25 cellular contexts compared by ENCODE assay signal in the genomic region with DNA sequence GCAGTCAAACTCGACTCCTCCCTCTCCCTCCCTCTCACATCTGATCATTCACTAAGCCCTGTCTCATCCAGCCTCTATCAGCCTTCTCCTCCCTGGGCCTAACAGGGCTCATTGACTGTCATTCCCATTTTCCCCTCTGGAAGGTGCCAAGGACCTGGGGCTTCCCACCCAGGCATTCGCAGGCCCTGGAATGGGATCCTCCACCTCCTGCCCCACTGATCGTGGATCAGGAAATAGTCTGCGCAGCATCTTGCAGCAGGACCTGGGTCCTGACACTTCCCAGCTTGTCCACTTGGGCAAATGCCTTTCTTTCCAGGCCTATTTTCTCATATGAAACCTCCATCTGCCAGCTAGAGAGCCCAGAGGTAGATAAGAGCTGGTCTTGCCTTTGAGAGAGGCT.
"Had no signal": no experiment of that assay in that cellular context is flagged by ENCODE, and none has a peak within 500 bp of the region (broad histone marks: within the 10 kb centered on the region; RNA-seq: fewer than 3 reads in every experiment).

No MANE protein-coding gene starts in this region.

- DNase-seq: activated B cell treated with CpG ODN at 0.5 μM for 24 hours; activated CD4-positive, alpha-beta T cell treated with anti-CD3 and anti-CD28 coated beads for 36 hours; activated CD8-positive, alpha-beta memory T cell treated with anti-CD3 and anti-CD28 coated beads, Interleukin-2, amount 10 ng/mL, durations not matched to agents 7 days and 5 days; activated CD8-positive, alpha-beta T cell treated with anti-CD3 and anti-CD28 coated beads, Interleukin-2, amount 10 ng/mL, durations not matched to agents 7 days and 5 days; activated naive CD4-positive, alpha-beta T cell; activated T-cell treated with anti-CD3 and anti-CD28 coated beads, Interleukin-2, amount 50 U/mL, for 48 hours; central memory CD4-positive, alpha-beta T cell; gastrocnemius medialis; left cardiac atrium; left ventricle myocardium superior; occipital lobe; stimulated activated CD4-positive, alpha-beta T cell treated with anti-CD3 and anti-CD28 coated beads, Interleukin-2, amount 100 ng/mL, for 24 hours; stimulated activated naive CD4-positive, alpha-beta T cell; T-helper 17 cell; T1000; upper lobe of right lung had no signal

- H3K27me3 Mint-ChIP-seq: activated CD4-positive, alpha-beta T cell treated with anti-CD3 and anti-CD28 coated beads for 36 hours had no signal

- H3K36me3 ChIP-seq: breast epithelium, gastrocnemius medialis, right atrium auricular region, suprapubic skin, tibial artery, upper lobe of right lung had no signal

- H3K9me3 Mint-ChIP-seq: activated B cell treated with CpG ODN at 0.5 μM for 24 hours; activated naive CD4-positive, alpha-beta T cell treated with anti-CD3 and anti-CD28 coated beads, Interleukin-2, amount 50 U/mL, for 72 hours; dendritic cell treated with granulocyte-macrophage colony-stimulating factor and Interleukin-4, amounts not matched to agents 40 ng/mL and 50 ng/mL, for 4 days had no signal

- H3K9ac ChIP-seq: parathyroid adenoma had no signal

- H3K27ac ChIP-seq: breast epithelium, gastrocnemius medialis, hepatocyte, parathyroid adenoma, right atrium auricular region, suprapubic skin, tibial artery, upper lobe of right lung had no signal

- H3K79me2 ChIP-seq: hepatocyte, parathyroid adenoma had no signal

- H3K4me1 Mint-ChIP-seq: activated B cell treated with CpG ODN at 0.5 μM for 24 hours; activated CD8-positive, alpha-beta memory T cell treated with anti-CD3 and anti-CD28 coated beads, Interleukin-2, amount 10 ng/mL, durations not matched to agents 7 days and 5 days; T-helper 17 cell had no signal

- H3K4me1 ChIP-seq: breast epithelium, gastrocnemius medialis, parathyroid adenoma, right atrium auricular region, suprapubic skin, tibial artery, upper lobe of right lung had no signal

- H3K27me3 ChIP-seq: breast epithelium, right atrium auricular region had no signal

- H3K9me3 ChIP-seq: breast epithelium, gastrocnemius medialis, right atrium auricular region, suprapubic skin, tibial artery, upper lobe of right lung had no signal

- H3K4me3 Mint-ChIP-seq: activated B cell treated with CpG ODN at 0.5 μM for 24 hours; activated CD4-positive, alpha-beta T cell treated with anti-CD3 and anti-CD28 coated beads for 36 hours; activated CD8-positive, alpha-beta memory T cell treated with anti-CD3 and anti-CD28 coated beads, Interleukin-2, amount 10 ng/mL, durations not matched to agents 7 days and 5 days; activated CD8-positive, alpha-beta T cell treated with anti-CD3 and anti-CD28 coated beads, Interleukin-2, amount 10 ng/mL, durations not matched to agents 7 days and 5 days; dendritic cell treated with granulocyte-macrophage colony-stimulating factor and Interleukin-4, amounts not matched to agents 40 ng/mL and 50 ng/mL, for 4 days; T-helper 17 cell had no signal

- H3K36me3 Mint-ChIP-seq: activated CD8-positive, alpha-beta memory T cell treated with anti-CD3 and anti-CD28 coated beads, Interleukin-2, amount 10 ng/mL, durations not matched to agents 7 days and 5 days; activated naive CD4-positive, alpha-beta T cell treated with anti-CD3 and anti-CD28 coated beads, Interleukin-2, amount 50 U/mL, for 72 hours had no signal

- H3K27ac Mint-ChIP-seq: activated B cell treated with CpG ODN at 0.5 μM for 24 hours; activated CD4-positive, alpha-beta T cell treated with anti-CD3 and anti-CD28 coated beads for 36 hours; activated CD8-positive, alpha-beta memory T cell treated with anti-CD3 and anti-CD28 coated beads, Interleukin-2, amount 10 ng/mL, durations not matched to agents 7 days and 5 days; activated CD8-positive, alpha-beta T cell treated with anti-CD3 and anti-CD28 coated beads, Interleukin-2, amount 10 ng/mL, durations not matched to agents 7 days and 5 days; activated naive CD4-positive, alpha-beta T cell treated with anti-CD3 and anti-CD28 coated beads, Interleukin-2, amount 50 U/mL, for 72 hours; dendritic cell treated with granulocyte-macrophage colony-stimulating factor and Interleukin-4, amounts not matched to agents 40 ng/mL and 50 ng/mL, for 4 days; T-helper 17 cell had no signal

- H2AFZ ChIP-seq: hepatocyte, parathyroid adenoma had no signal

- ATAC-seq: activated CD4-positive, alpha-beta T cell treated with anti-CD3 and anti-CD28 coated beads for 36 hours; activated CD8-positive, alpha-beta memory T cell treated with anti-CD3 and anti-CD28 coated beads, Interleukin-2, amount 10 ng/mL, durations not matched to agents 7 days and 5 days; activated CD8-positive, alpha-beta T cell treated with anti-CD3 and anti-CD28 coated beads, Interleukin-2, amount 10 ng/mL, durations not matched to agents 7 days and 5 days; activated naive CD4-positive, alpha-beta T cell treated with anti-CD3 and anti-CD28 coated beads, Interleukin-2, amount 50 U/mL, for 72 hours; gastrocnemius medialis; left cardiac atrium; left ventricle myocardium superior; T-helper 17 cell; upper lobe of right lung had no signal

- H3K4me3 ChIP-seq: breast epithelium, gastrocnemius medialis, hepatocyte, right atrium auricular region, smooth muscle cell, suprapubic skin, tibial artery, upper lobe of right lung had no signal

- H3K4me2 ChIP-seq: hepatocyte, smooth muscle cell had no signal
